Comparison of ENCODE assay signal across 9 cellular contexts in genomic region chr17:45050680-45051059, GRCh38. TPM values are rescaled to one million over a fixed set of nuclear protein-coding genes. Genes with fewer than 3 reads are reported as not detected.
DNase-seq lines count a peak whose midpoint lies in the region; ATAC-seq, FAIRE-seq and TF ChIP-seq lines count a peak whose summit lies in the region.
"Had no signal": no experiment of that assay in that cellular context is flagged by ENCODE, and none has a peak within 500 bp of the region (broad histone marks: within the 10 kb centered on the region; RNA-seq: fewer than 3 reads in every experiment).

No MANE protein-coding gene starts in this region.

- H3K4me1 ChIP-seq in pancreas, result peaks cover 0 to 12% (median 0%) of the 10 kb centered on the region in 3 donors

- H3K9me3 ChIP-seq in KOPT-K1 (ENCODE audit: insufficient read depth, low read length, poor library complexity, severe bottlenecking), result no peaks in the 10 kb centered on the region
- H3K9me3 ChIP-seq in pancreas, result no peaks in the 10 kb centered on the region

- peak in 3 of 4 donors; percentile 3 to 4 (median 4) for ATAC-seq in pancreas
- ATAC-seq in GM19455 (IDR thresholded peaks at IDR 0.05; ENCODE audit: unreplicated experiment), result no peak

- no peak for DNase-seq in GM12891 (ENCODE audit: insufficient read length, low spot score)
- DNase-seq in activated T-cell treated with anti-CD3 and anti-CD28 coated beads for 1 hour (ENCODE audit: low read depth), result peak; percentile 11
- peak; percentile 30 for DNase-seq in fibroblast of mammary gland (ENCODE audit: low read depth)
- DNase-seq in pancreas, result peak in 2 of 6 donors; percentile 21 to 39
- DNase-seq in T1000 (lab: John Stamatoyannopoulos, UW), result no peak
- no peak for DNase-seq in NOMO-1 treated with DMSO at 0.1 percent for 48 hours (lab: John Stamatoyannopoulos, UW; ENCODE audit: unreplicated experiment)

- peak overlapping the region; percentile 75 for H3K4me3 ChIP-seq in fibroblast of mammary gland (ENCODE audit: control insufficient read depth, low read depth, low read length)
- peak overlapping the region; percentile 44 to 63 (median 50) for H3K4me3 ChIP-seq in pancreas

- 1 to 2% methylated on average over 12 of the region's 12 CpGs for WGBS in pancreas, 2 donors

- TF ChIP-seq CTCF in fibroblast of mammary gland (conservative IDR thresholded peaks at IDR 0.05; ENCODE audit: control insufficient read depth, insufficient read depth, low read depth, low read length), result no peak
- no peak for TF ChIP-seq CTCF in pancreas (IDR thresholded peaks at IDR 0.05)

- H3K27me3 ChIP-seq in pancreas, result no peaks in the 10 kb centered on the region

- peaks cover 15% of the 10 kb centered on the region for H3K36me3 ChIP-seq in KOPT-K1 (ENCODE audit: insufficient read depth, low read length)
- no peaks in the 10 kb centered on the region for H3K36me3 ChIP-seq in pancreas

- H3K27ac ChIP-seq in KOPT-K1 (ENCODE audit: low read depth, low read length, poor library complexity, severe bottlenecking) (peak overlapping the region; percentile 95), pancreas (peak overlapping the region; percentile 61 to 89 (median 84))

- intact Hi-C loops in pancreas (cut with DNase I), result no loop called here

- no peak for TF ChIP-seq POLR2A in GM12891 (IDR thresholded peaks at IDR 0.05; ENCODE audit: low read depth, low read length)

- peak; percentile 69 for FAIRE-seq in GM12891 (lab: Jason Lieb, UNC)
- FAIRE-seq in pancreas (lab: Jason Lieb, UNC), result no peak
- FAIRE-seq: colon had no signal

TF ChIP-seq in GM12891, 5 proteins besides CTCF, POLR2A, EP300 and RAD21:
- TF ChIP-seq PAX5 (IDR thresholded peaks at IDR 0.05; ENCODE audit: insufficient read depth, low read length, severe bottlenecking), result no peak
- TF ChIP-seq TAF1 (IDR thresholded peaks at IDR 0.05; ENCODE audit: low read depth, low read length), result 0 out of 2 replicates have a peak, but pooled peaks have one; percentile 6
- peak; percentile 31; the same call in 1 of the 2 replicates for TF ChIP-seq POU2F2 (IDR thresholded peaks at IDR 0.05; ENCODE audit: low read depth, low read length)

RNA-seq across cellular contexts. Expression of gene DCAKD, which starts 0.8 kb away (rescaled TPM):
- polyA plus RNA-seq in GM12891 (2012; ENCODE audit: low read depth, missing spikeins), result 24.3 TPM
- 10 to 100 TPM in 5 of 6 donors, 1 to 10 TPM in 1; 9.3 to 19.2 (median 12.1) TPM for total RNA-seq in pancreas
- 10 to 100 TPM in 1 of 2 donors, 1 to 10 TPM in 1; 9.8 to 14.1 TPM for polyA plus RNA-seq in pancreas

RNA-seq across cellular contexts. Expression of gene NMT1, which starts 10.4 kb away (rescaled TPM):
- polyA plus RNA-seq in GM12891 (2012; ENCODE audit: low read depth, missing spikeins), result 97.0 TPM
- total RNA-seq in pancreas, result 10 to 100 TPM; 31.7 to 66.5 (median 43.6) TPM
- 10 to 100 TPM; 27.0 to 37.9 TPM for polyA plus RNA-seq in pancreas

Comparison
In these comparisons a context has a peak if more than half of its experiments do, and no peak if none do; other contexts are left out.
1. DNase-seq: peak in activated T-cell treated with anti-CD3 and anti-CD28 coated beads for 1 hour (single experiment) and fibroblast of mammary gland (single experiment); none in GM12891 (single experiment), T1000 (single experiment) and NOMO-1 treated with DMSO at 0.1 percent for 48 hours (single experiment).